In genomic region chr7:149837620-149838223, GRCh38 we compare ENCODE assay signal across 8 cellular contexts. TPM values are rescaled to one million over a fixed set of nuclear protein-coding genes. Genes with fewer than 3 reads are reported as not detected.
A peak's percentile ranks its signal among the peaks of the same experiment; 100 is the strongest.
DNase-seq lines count a peak whose midpoint lies in the region; ATAC-seq and TF ChIP-seq lines count a peak whose summit lies in the region.

No MANE protein-coding gene starts in this region.

- H3K27ac ChIP-seq in testis (no peak overlapping the region), lower lobe of right lung (no peak overlapping the region)

- H3K36me3 ChIP-seq in testis (ENCODE audit: low read depth, missing control alignments) (no peaks in the 10 kb centered on the region), lower lobe of right lung (no peaks in the 10 kb centered on the region)

- intact Hi-C loops in testis (cut with DNase I; ENCODE audit: low total_unique reads) (no loop called here), lower lobe of right lung (cut with DNase I) (no loop called here)

- WGBS in testis, 2 donors, result 28 to 31% methylated on average over 17 of the region's 17 CpGs

- no peaks in the 10 kb centered on the region for H3K9me3 Mint-ChIP-seq in activated naive CD4-positive, alpha-beta T cell treated with anti-CD3 and anti-CD28 coated beads, Interleukin-2, amount 10 ng/mL, durations not matched to agents 7 days and 5 days
- H3K9me3 Mint-ChIP-seq in activated T-helper 17 cell treated with anti-CD3 and anti-CD28 coated beads, Interleukin-2, amount 50 U/mL, for 72 hours, result no peaks in the 10 kb centered on the region
- H3K9me3 Mint-ChIP-seq in memory B cell, result no peaks in the 10 kb centered on the region

- CTCF ChIA-PET in activated naive CD4-positive, alpha-beta T cell treated with anti-CD3 and anti-CD28 coated beads, Interleukin-2, amount 10 ng/mL, durations not matched to agents 7 days and 5 days (lab: Charles Lee), result interaction anchor here (0.7 to 2.1 kb wide), 6 partner anchors 12 to 50 kb away, joined by 3 to 10 read pairs (median 3); no protein-coding TSS in a partner anchor

- H3K4me3 Mint-ChIP-seq in activated naive CD4-positive, alpha-beta T cell treated with anti-CD3 and anti-CD28 coated beads, Interleukin-2, amount 10 ng/mL, durations not matched to agents 7 days and 5 days, result peak overlapping the region; percentile 85
- peak overlapping the region; percentile 88 for H3K4me3 Mint-ChIP-seq in activated T-helper 17 cell treated with anti-CD3 and anti-CD28 coated beads, Interleukin-2, amount 50 U/mL, for 72 hours
- peak overlapping the region; percentile 92 for H3K4me3 Mint-ChIP-seq in memory B cell

- H3K4me3 ChIP-seq in testis (peak overlapping the region; percentile 0 to 87), lower lobe of right lung (no peak overlapping the region)

- DNase-seq in activated naive CD4-positive, alpha-beta T cell treated with anti-CD3 and anti-CD28 coated beads, Interleukin-2, amount 10 ng/mL, durations not matched to agents 7 days and 5 days, result peak; percentile 14
- DNase-seq in activated naive CD4-positive, alpha-beta T cell treated with anti-CD3 and anti-CD28 coated beads, Interleukin-2, amount 50 U/mL, for 16 hours, result no peak
- no peak for DNase-seq in memory B cell (ENCODE audit: low spot score in 2 of 2)
- no peak for DNase-seq in testis
- DNase-seq in lower lobe of right lung, result no peak
- DNase-seq in KG1 (lab: John Stamatoyannopoulos, UW), result no peak
- no peak for DNase-seq in central memory CD4-positive, alpha-beta T cell

- no peak for ATAC-seq in activated T-helper 17 cell treated with anti-CD3 and anti-CD28 coated beads, Interleukin-2, amount 50 U/mL, for 72 hours (replicated peaks)
- ATAC-seq in memory B cell (ENCODE audit: low read depth) (no peak), lower lobe of right lung (no peak)

- TF ChIP-seq CTCF in testis (IDR thresholded peaks at IDR 0.05), result no peak
- no peak for TF ChIP-seq CTCF in lower lobe of right lung (IDR thresholded peaks at IDR 0.05)

- H3K4me1 Mint-ChIP-seq in activated naive CD4-positive, alpha-beta T cell treated with anti-CD3 and anti-CD28 coated beads, Interleukin-2, amount 10 ng/mL, durations not matched to agents 7 days and 5 days, result peaks cover 23% of the 10 kb centered on the region
- H3K4me1 Mint-ChIP-seq in activated T-helper 17 cell treated with anti-CD3 and anti-CD28 coated beads, Interleukin-2, amount 50 U/mL, for 72 hours, result peaks cover 15% of the 10 kb centered on the region
- peaks cover 14% of the 10 kb centered on the region for H3K4me1 Mint-ChIP-seq in memory B cell

- no peaks in the 10 kb centered on the region for H3K9me3 ChIP-seq in testis
- no peaks in the 10 kb centered on the region for H3K9me3 ChIP-seq in lower lobe of right lung

- H3K27me3 Mint-ChIP-seq in activated naive CD4-positive, alpha-beta T cell treated with anti-CD3 and anti-CD28 coated beads, Interleukin-2, amount 10 ng/mL, durations not matched to agents 7 days and 5 days, result peaks cover 22% of the 10 kb centered on the region
- peaks cover 6% of the 10 kb centered on the region for H3K27me3 Mint-ChIP-seq in activated T-helper 17 cell treated with anti-CD3 and anti-CD28 coated beads, Interleukin-2, amount 50 U/mL, for 72 hours
- H3K27me3 Mint-ChIP-seq in memory B cell, result peaks cover 14% of the 10 kb centered on the region

- TF ChIP-seq POLR2A in testis (IDR thresholded peaks at IDR 0.05), result no peak

- H3K27me3 ChIP-seq in testis (no peaks in the 10 kb centered on the region), lower lobe of right lung (ENCODE audit: low read depth) (peaks cover under 1% of the 10 kb centered on the region)

- no peak overlapping the region for H3K27ac Mint-ChIP-seq in activated naive CD4-positive, alpha-beta T cell treated with anti-CD3 and anti-CD28 coated beads, Interleukin-2, amount 10 ng/mL, durations not matched to agents 7 days and 5 days
- peak overlapping the region; percentile 31 for H3K27ac Mint-ChIP-seq in activated T-helper 17 cell treated with anti-CD3 and anti-CD28 coated beads, Interleukin-2, amount 50 U/mL, for 72 hours
- H3K27ac Mint-ChIP-seq in memory B cell, result peak overlapping the region; percentile 89

- H3K4me1 ChIP-seq in testis (no peaks in the 10 kb centered on the region), lower lobe of right lung (peaks cover 10% of the 10 kb centered on the region)

- peaks cover 9% of the 10 kb centered on the region for H3K36me3 Mint-ChIP-seq in activated naive CD4-positive, alpha-beta T cell treated with anti-CD3 and anti-CD28 coated beads, Interleukin-2, amount 10 ng/mL, durations not matched to agents 7 days and 5 days
- no peaks in the 10 kb centered on the region for H3K36me3 Mint-ChIP-seq in activated T-helper 17 cell treated with anti-CD3 and anti-CD28 coated beads, Interleukin-2, amount 50 U/mL, for 72 hours (ENCODE audit: low read depth)
- no peaks in the 10 kb centered on the region for H3K36me3 Mint-ChIP-seq in memory B cell

RNA-seq across cellular contexts. Expression of gene ZNF862, which starts 0.5 kb away (rescaled TPM):
- 10 to 100 TPM; 18.4 to 40.8 TPM for total RNA-seq in activated T-helper 17 cell treated with anti-CD3 and anti-CD28 coated beads, Interleukin-2, amount 50 U/mL, for 72 hours
- total RNA-seq in testis (10 to 100 TPM; 21.6 to 24.5 TPM), lower lobe of right lung (20.7 TPM)
- 12.8 TPM for polyA plus RNA-seq in testis (ENCODE audit: insufficient read depth, low read depth, low replicate concordance)

RNA-seq across cellular contexts. Expression of gene ATP6V0E2, which starts 36.0 kb away (rescaled TPM):
- 10 to 100 TPM; 30.3 to 72.9 TPM for total RNA-seq in activated T-helper 17 cell treated with anti-CD3 and anti-CD28 coated beads, Interleukin-2, amount 50 U/mL, for 72 hours
- total RNA-seq in testis (10 to 100 TPM; 30.3 to 37.1 TPM), lower lobe of right lung (17.9 TPM)
- 14.0 TPM for polyA plus RNA-seq in testis (ENCODE audit: insufficient read depth, low read depth, low replicate concordance)
